ENCODE assay signal across 1 cellular context in the genomic region with DNA sequence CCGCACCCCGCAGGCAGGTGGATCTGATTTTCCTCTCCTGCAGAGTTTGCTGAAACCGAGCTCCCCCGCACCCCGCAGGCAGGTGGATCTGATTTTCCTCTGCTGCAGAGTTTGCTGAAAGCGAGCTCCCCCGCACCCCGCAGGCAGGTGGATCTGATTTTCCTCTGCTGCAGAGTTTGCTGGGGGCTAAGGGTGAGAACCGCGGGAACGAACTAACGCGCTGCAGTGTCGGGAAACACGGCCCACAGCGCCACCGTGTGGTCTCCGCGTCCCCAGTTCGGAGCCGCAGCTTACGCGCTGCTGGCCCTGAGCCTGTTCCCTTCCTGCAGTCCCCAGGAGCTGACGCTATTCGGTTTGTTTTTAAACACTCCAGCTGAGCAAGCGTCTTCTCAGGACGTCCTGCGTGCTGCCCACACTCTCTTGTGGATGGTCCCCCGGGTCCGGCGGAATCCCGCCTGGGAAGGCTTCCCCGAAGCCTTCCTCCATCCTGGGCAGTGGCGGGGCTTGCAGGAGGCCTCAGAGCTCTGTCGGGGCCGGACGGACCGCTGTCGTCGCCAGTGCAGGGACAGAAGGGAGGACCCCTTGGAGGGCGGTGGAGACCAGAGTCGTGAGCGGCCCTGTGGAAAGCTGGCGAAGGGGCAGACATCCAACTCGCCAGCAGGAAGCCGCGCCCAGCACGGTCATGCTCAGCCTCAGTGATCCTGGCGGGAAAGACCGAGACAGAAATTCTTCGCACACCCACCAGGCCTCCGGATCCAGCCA.
TF ChIP-seq lines count a peak whose summit lies in the region.

No MANE protein-coding gene starts in this region.

TF ChIP-seq in HepG2, 621 proteins besides CTCF, POLR2A, EP300 and RAD21 (continued from another document and continues in another):
- TF ChIP-seq SMARCC2 (IDR thresholded peaks at IDR 0.05), result no peak
- TF ChIP-seq, protein P1, sequence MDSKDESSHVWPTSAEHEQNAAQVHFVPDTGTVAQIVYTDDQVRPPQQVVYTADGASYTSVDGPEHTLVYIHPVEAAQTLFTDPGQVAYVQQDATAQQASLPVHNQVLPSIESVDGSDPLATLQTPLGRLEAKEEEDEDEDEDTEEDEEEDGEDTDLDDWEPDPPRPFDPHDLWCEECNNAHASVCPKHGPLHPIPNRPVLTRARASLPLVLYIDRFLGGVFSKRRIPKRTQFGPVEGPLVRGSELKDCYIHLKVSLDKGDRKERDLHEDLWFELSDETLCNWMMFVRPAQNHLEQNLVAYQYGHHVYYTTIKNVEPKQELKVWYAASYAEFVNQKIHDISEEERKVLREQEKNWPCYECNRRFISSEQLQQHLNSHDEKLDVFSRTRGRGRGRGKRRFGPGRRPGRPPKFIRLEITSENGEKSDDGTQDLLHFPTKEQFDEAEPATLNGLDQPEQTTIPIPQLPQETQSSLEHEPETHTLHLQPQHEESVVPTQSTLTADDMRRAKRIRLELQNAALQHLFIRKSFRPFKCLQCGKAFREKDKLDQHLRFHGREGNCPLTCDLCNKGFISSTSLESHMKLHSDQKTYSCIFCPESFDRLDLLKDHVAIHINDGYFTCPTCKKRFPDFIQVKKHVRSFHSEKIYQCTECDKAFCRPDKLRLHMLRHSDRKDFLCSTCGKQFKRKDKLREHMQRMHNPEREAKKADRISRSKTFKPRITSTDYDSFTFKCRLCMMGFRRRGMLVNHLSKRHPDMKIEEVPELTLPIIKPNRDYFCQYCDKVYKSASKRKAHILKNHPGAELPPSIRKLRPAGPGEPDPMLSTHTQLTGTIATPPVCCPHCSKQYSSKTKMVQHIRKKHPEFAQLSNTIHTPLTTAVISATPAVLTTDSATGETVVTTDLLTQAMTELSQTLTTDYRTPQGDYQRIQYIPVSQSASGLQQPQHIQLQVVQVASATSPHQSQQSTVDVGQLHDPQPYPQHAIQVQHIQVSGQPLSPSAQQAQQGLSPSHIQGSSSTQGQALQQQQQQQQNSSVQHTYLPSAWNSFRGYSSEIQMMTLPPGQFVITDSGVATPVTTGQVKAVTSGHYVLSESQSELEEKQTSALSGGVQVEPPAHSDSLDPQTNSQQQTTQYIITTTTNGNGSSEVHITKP (CRISPR knock-in tag; IDR thresholded peaks at IDR 0.05; ENCODE audit: low read depth), result no peak
- no peak for TF ChIP-seq FOXM1 (CRISPR knock-in tag; IDR thresholded peaks at IDR 0.05)
- no peak for TF ChIP-seq TAF1 (CRISPR knock-in tag; IDR thresholded peaks at IDR 0.05)
- no peak for TF ChIP-seq NCOR1 (IDR thresholded peaks at IDR 0.05; ENCODE audit: borderline replicate concordance, low read length)
- TF ChIP-seq ETV6 (CRISPR knock-in tag; conservative IDR thresholded peaks at IDR 0.05), result no peak
- no peak for TF ChIP-seq ZNF34 (CRISPR knock-in tag; IDR thresholded peaks at IDR 0.05; ENCODE audit: borderline replicate concordance)
- TF ChIP-seq TCF7L2 (IDR thresholded peaks at IDR 0.05; ENCODE audit: low read depth, low read length), result no peak
- TF ChIP-seq, protein P2, sequence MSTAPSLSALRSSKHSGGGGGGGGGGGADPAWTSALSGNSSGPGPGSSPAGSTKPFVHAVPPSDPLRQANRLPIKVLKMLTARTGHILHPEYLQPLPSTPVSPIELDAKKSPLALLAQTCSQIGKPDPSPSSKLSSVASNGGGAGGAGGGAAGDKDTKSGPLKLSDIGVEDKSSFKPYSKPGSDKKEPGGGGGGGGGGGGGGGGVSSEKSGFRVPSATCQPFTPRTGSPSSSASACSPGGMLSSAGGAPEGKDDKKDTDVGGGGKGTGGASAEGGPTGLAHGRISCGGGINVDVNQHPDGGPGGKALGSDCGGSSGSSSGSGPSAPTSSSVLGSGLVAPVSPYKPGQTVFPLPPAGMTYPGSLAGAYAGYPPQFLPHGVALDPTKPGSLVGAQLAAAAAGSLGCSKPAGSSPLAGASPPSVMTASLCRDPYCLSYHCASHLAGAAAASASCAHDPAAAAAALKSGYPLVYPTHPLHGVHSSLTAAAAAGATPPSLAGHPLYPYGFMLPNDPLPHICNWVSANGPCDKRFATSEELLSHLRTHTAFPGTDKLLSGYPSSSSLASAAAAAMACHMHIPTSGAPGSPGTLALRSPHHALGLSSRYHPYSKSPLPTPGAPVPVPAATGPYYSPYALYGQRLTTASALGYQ (CRISPR knock-in tag; IDR thresholded peaks at IDR 0.05), result no peak
- TF ChIP-seq, protein P3, sequence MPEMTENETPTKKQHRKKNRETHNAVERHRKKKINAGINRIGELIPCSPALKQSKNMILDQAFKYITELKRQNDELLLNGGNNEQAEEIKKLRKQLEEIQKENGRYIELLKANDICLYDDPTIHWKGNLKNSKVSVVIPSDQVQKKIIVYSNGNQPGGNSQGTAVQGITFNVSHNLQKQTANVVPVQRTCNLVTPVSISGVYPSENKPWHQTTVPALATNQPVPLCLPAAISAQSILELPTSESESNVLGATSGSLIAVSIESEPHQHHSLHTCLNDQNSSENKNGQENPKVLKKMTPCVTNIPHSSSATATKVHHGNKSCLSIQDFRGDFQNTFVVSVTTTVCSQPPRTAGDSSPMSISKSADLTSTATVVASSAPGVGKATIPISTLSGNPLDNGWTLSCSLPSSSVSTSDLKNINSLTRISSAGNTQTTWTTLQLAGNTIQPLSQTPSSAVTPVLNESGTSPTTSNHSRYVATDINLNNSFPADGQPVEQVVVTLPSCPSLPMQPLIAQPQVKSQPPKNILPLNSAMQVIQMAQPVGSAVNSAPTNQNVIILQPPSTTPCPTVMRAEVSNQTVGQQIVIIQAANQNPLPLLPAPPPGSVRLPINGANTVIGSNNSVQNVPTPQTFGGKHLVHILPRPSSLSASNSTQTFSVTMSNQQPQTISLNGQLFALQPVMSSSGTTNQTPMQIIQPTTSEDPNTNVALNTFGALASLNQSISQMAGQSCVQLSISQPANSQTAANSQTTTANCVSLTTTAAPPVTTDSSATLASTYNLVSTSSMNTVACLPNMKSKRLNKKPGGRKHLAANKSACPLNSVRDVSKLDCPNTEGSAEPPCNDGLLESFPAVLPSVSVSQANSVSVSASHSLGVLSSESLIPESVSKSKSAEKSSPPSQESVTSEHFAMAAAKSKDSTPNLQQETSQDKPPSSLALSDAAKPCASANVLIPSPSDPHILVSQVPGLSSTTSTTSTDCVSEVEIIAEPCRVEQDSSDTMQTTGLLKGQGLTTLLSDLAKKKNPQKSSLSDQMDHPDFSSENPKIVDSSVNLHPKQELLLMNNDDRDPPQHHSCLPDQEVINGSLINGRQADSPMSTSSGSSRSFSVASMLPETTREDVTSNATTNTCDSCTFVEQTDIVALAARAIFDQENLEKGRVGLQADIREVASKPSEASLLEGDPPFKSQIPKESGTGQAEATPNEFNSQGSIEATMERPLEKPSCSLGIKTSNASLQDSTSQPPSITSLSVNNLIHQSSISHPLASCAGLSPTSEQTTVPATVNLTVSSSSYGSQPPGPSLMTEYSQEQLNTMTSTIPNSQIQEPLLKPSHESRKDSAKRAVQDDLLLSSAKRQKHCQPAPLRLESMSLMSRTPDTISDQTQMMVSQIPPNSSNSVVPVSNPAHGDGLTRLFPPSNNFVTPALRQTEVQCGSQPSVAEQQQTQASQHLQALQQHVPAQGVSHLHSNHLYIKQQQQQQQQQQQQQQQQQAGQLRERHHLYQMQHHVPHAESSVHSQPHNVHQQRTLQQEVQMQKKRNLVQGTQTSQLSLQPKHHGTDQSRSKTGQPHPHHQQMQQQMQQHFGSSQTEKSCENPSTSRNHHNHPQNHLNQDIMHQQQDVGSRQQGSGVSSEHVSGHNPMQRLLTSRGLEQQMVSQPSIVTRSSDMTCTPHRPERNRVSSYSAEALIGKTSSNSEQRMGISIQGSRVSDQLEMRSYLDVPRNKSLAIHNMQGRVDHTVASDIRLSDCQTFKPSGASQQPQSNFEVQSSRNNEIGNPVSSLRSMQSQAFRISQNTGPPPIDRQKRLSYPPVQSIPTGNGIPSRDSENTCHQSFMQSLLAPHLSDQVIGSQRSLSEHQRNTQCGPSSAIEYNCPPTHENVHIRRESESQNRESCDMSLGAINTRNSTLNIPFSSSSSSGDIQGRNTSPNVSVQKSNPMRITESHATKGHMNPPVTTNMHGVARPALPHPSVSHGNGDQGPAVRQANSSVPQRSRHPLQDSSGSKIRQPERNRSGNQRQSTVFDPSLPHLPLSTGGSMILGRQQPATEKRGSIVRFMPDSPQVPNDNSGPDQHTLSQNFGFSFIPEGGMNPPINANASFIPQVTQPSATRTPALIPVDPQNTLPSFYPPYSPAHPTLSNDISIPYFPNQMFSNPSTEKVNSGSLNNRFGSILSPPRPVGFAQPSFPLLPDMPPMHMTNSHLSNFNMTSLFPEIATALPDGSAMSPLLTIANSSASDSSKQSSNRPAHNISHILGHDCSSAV (CRISPR knock-in tag; IDR thresholded peaks at IDR 0.05; ENCODE audit: borderline replicate concordance), result no peak
- TF ChIP-seq ZNF652 (CRISPR knock-in tag; IDR thresholded peaks at IDR 0.05; ENCODE audit: borderline replicate concordance, low read depth), result no peak
- no peak for TF ChIP-seq POGZ (CRISPR knock-in tag; IDR thresholded peaks at IDR 0.05)
- no peak for TF ChIP-seq RBFOX2 (IDR thresholded peaks at IDR 0.05; ENCODE audit: low read depth, low read length)
- TF ChIP-seq PHF5A (CRISPR knock-in tag; IDR thresholded peaks at IDR 0.05; ENCODE audit: low read depth, unreplicated experiment), result no peak
- no peak for TF ChIP-seq NR1H2 (CRISPR knock-in tag; IDR thresholded peaks at IDR 0.05; ENCODE audit: borderline replicate concordance, low read depth)
- no peak for TF ChIP-seq TCF12 (IDR thresholded peaks at IDR 0.05)
- no peak for TF ChIP-seq TCF12 (CRISPR knock-in tag; IDR thresholded peaks at IDR 0.05)
- no peak for TF ChIP-seq ZNF598 (CRISPR knock-in tag; IDR thresholded peaks at IDR 0.05; ENCODE audit: borderline replicate concordance)
- TF ChIP-seq ZBTB8A (CRISPR knock-in tag; IDR thresholded peaks at IDR 0.05; ENCODE audit: borderline replicate concordance, low read depth), result no peak
- TF ChIP-seq KDM3A (CRISPR knock-in tag; IDR thresholded peaks at IDR 0.05; ENCODE audit: low read depth), result peak; percentile 72; the same call in 1 of the 2 replicates
- TF ChIP-seq REXO4 (CRISPR knock-in tag; IDR thresholded peaks at IDR 0.05; ENCODE audit: borderline replicate concordance), result no peak
- TF ChIP-seq ZFP82 (CRISPR knock-in tag; IDR thresholded peaks at IDR 0.05; ENCODE audit: borderline replicate concordance), result no peak
- no peak for TF ChIP-seq CHD4 (IDR thresholded peaks at IDR 0.05; ENCODE audit: borderline replicate concordance, low read length)
- TF ChIP-seq, protein P4, sequence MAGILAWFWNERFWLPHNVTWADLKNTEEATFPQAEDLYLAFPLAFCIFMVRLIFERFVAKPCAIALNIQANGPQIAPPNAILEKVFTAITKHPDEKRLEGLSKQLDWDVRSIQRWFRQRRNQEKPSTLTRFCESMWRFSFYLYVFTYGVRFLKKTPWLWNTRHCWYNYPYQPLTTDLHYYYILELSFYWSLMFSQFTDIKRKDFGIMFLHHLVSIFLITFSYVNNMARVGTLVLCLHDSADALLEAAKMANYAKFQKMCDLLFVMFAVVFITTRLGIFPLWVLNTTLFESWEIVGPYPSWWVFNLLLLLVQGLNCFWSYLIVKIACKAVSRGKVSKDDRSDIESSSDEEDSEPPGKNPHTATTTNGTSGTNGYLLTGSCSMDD (CRISPR knock-in tag; IDR thresholded peaks at IDR 0.05), result no peak
- TF ChIP-seq, protein P5, sequence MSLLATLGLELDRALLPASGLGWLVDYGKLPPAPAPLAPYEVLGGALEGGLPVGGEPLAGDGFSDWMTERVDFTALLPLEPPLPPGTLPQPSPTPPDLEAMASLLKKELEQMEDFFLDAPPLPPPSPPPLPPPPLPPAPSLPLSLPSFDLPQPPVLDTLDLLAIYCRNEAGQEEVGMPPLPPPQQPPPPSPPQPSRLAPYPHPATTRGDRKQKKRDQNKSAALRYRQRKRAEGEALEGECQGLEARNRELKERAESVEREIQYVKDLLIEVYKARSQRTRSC (CRISPR knock-in tag; IDR thresholded peaks at IDR 0.05; ENCODE audit: low read depth), result no peak
- peak; percentile 39; the same call in 1 of the 2 replicates for TF ChIP-seq GATAD1 (CRISPR knock-in tag; IDR thresholded peaks at IDR 0.05)
- TF ChIP-seq, protein P6, sequence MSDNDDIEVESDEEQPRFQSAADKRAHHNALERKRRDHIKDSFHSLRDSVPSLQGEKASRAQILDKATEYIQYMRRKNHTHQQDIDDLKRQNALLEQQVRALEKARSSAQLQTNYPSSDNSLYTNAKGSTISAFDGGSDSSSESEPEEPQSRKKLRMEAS (IDR thresholded peaks at IDR 0.05), result 0 out of 2 replicates have a peak, but pooled peaks have one; percentile 34
- no peak for TF ChIP-seq ZNF607 (CRISPR knock-in tag; IDR thresholded peaks at IDR 0.05; ENCODE audit: borderline replicate concordance)
- no peak for TF ChIP-seq SRF (IDR thresholded peaks at IDR 0.05; ENCODE audit: low read depth, low read length)
- TF ChIP-seq NFE2L1 (CRISPR knock-in tag; IDR thresholded peaks at IDR 0.05; ENCODE audit: borderline replicate concordance), result no peak
- TF ChIP-seq ZNF263 (CRISPR knock-in tag; IDR thresholded peaks at IDR 0.05), result peak; percentile 16; the same call in 1 of the 2 replicates
- TF ChIP-seq, protein P7, sequence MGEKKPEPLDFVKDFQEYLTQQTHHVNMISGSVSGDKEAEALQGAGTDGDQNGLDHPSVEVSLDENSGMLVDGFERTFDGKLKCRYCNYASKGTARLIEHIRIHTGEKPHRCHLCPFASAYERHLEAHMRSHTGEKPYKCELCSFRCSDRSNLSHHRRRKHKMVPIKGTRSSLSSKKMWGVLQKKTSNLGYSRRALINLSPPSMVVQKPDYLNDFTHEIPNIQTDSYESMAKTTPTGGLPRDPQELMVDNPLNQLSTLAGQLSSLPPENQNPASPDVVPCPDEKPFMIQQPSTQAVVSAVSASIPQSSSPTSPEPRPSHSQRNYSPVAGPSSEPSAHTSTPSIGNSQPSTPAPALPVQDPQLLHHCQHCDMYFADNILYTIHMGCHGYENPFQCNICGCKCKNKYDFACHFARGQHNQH (CRISPR knock-in tag; IDR thresholded peaks at IDR 0.05), result no peak
- no peak for TF ChIP-seq KAT8 (CRISPR knock-in tag; IDR thresholded peaks at IDR 0.05)
- TF ChIP-seq ZNF530 (CRISPR knock-in tag; IDR thresholded peaks at IDR 0.05; ENCODE audit: low read depth), result no peak
- no peak for TF ChIP-seq SP140L (CRISPR knock-in tag; IDR thresholded peaks at IDR 0.05; ENCODE audit: borderline replicate concordance)
- no peak for TF ChIP-seq BORCS8-MEF2B (CRISPR knock-in tag; IDR thresholded peaks at IDR 0.05)
- TF ChIP-seq, protein P8, sequence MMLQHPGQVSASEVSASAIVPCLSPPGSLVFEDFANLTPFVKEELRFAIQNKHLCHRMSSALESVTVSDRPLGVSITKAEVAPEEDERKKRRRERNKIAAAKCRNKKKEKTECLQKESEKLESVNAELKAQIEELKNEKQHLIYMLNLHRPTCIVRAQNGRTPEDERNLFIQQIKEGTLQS (CRISPR knock-in tag; IDR thresholded peaks at IDR 0.05), result no peak
- peak; percentile 12; the same call in 1 of the 2 replicates for TF ChIP-seq MYC (CRISPR knock-in tag; IDR thresholded peaks at IDR 0.05; ENCODE audit: borderline replicate concordance)
